In genomic region chr4:95263960-95264359, GRCh38 we compare ENCODE assay signal across 14 cellular contexts.
DNase-seq lines count a peak whose midpoint lies in the region; ATAC-seq lines count a peak whose summit lies in the region.
"Had no signal": no experiment of that assay in that cellular context is flagged by ENCODE, and none has a peak within 500 bp of the region (broad histone marks: within the 10 kb centered on the region; RNA-seq: fewer than 3 reads in every experiment).

No MANE protein-coding gene starts in this region.

- no peak for ATAC-seq in HG03095 (IDR thresholded peaks at IDR 0.05; ENCODE audit: unreplicated experiment)
- ATAC-seq: CD8-positive, alpha-beta T cell; GM23338 had no signal

- peak; percentile 55 for DNase-seq in inferior parietal cortex (ENCODE audit: extremely low spot score)
- DNase-seq in pons (ENCODE audit: low spot score) = peak; percentile 82
- no peak for DNase-seq in stimulated activated CD4-positive, alpha-beta T cell treated with anti-CD3 and anti-CD28 coated beads, Interleukin-2, amount 100 ng/mL, for 24 hours
- no peak for DNase-seq in NCI-H748 (lab: John Stamatoyannopoulos, UW; ENCODE audit: unreplicated experiment)
- DNase-seq in NCI-H446 (lab: John Stamatoyannopoulos, UW) = no peak
- DNase-seq: CD8-positive, alpha-beta T cell; COR-L47; DMS153; DMS79 treated with DMSO at 0.1 percent for 48 hours; EL; H7 had no signal

- H3K27ac ChIP-seq in cingulate gyrus (ENCODE audit: low read depth, low read length) = peak overlapping the region; percentile 63

Comparison
In these comparisons a context has a peak if more than half of its experiments do, and no peak if none do; other contexts are left out.
1. DNase-seq: peak in inferior parietal cortex (single experiment) and pons (single experiment); none in stimulated activated CD4-positive, alpha-beta T cell treated with anti-CD3 and anti-CD28 coated beads, Interleukin-2, amount 100 ng/mL, for 24 hours (0 of 2), NCI-H748 (single experiment) and NCI-H446 (0 of 2).